ENCODE assay signal across 13 cellular contexts in genomic region chrX:19577181-19577810, GRCh38.
"Had no signal": no experiment of that assay in that cellular context is flagged by ENCODE, and none has a peak within 500 bp of the region (broad histone marks: within the 10 kb centered on the region; RNA-seq: fewer than 3 reads in every experiment).

No MANE protein-coding gene starts in this region.

- H3K27me3 ChIP-seq: cardiac muscle cell, colonic mucosa, neural progenitor cell had no signal

- H3K36me3 Mint-ChIP-seq: neural progenitor cell had no signal

- ATAC-seq: esophagus mucosa, lower lobe of right lung had no signal

- H3K27me3 Mint-ChIP-seq: activated B cell treated with CpG ODN at 0.5 μM for 24 hours had no signal

- H3K4me3 Mint-ChIP-seq: activated B cell treated with CpG ODN at 0.5 μM for 24 hours, mesothelial cell of epicardium, neural progenitor cell had no signal

- H3K9me3 Mint-ChIP-seq: activated B cell treated with CpG ODN at 0.5 μM for 24 hours had no signal

- DNase-seq: activated B cell treated with CpG ODN at 0.5 μM for 24 hours; activated CD4-positive, alpha-beta T cell treated with anti-CD3 and anti-CD28 coated beads for 48 hours; activated CD8-positive, alpha-beta memory T cell treated with anti-CD3 and anti-CD28 coated beads for 24 hours; activated naive CD4-positive, alpha-beta T cell; colonic mucosa; kidney glomerular epithelial cell; lower lobe of right lung; psoas muscle; T-helper 2 cell had no signal

- H3K27ac Mint-ChIP-seq: activated B cell treated with CpG ODN at 0.5 μM for 24 hours, mesothelial cell of epicardium, neural progenitor cell had no signal

- H3K9me3 ChIP-seq: colonic mucosa, lower lobe of right lung, psoas muscle had no signal

- H3K4me3 ChIP-seq: cardiac muscle cell, colonic mucosa, lower lobe of right lung, neural progenitor cell, psoas muscle had no signal

- H3K4me1 ChIP-seq: colonic mucosa, lower lobe of right lung, neural progenitor cell, psoas muscle had no signal

- H3K4me1 Mint-ChIP-seq: mesothelial cell of epicardium had no signal

- H3K27ac ChIP-seq: cardiac muscle cell, colonic mucosa, lower lobe of right lung, neural progenitor cell, psoas muscle had no signal

- H3K36me3 ChIP-seq: cardiac muscle cell, colonic mucosa, lower lobe of right lung, neural progenitor cell had no signal
